Comparison of ENCODE assay signal across 17 cellular contexts in the genomic region with DNA sequence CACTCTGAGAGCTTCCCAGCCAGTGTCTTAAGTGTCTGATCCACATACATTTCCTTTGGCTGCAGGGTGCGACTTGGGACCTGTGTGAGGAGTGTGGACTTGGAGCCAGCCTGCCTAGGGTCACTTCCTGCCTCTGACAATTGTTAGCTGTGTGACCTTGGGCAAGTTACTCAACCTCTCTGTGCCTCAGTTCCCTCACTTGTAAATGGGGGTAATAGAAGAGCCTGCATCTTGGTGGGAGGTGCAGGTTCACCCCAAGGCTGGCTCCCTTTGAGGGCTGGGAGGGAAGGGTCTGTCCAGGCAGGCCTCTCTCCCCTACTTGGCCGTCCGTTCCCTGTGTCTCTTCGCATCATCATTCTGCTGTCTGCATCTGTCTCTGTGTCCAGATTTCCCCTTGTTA.
"Had no signal": no experiment of that assay in that cellular context is flagged by ENCODE, and none has a peak within 500 bp of the region (broad histone marks: within the 10 kb centered on the region; RNA-seq: fewer than 3 reads in every experiment).

No MANE protein-coding gene starts in this region.

- H3K27ac Mint-ChIP-seq: activated CD4-positive, alpha-beta T cell treated with anti-CD3 and anti-CD28 coated beads, Interleukin-2, amount 10 ng/mL, durations not matched to agents 24 days and 14 days; activated CD8-positive, alpha-beta T cell treated with anti-CD3 and anti-CD28 coated beads, Interleukin-2, amount 10 ng/mL, durations not matched to agents 7 days and 5 days; activated naive CD8-positive, alpha-beta T cell treated with anti-CD3 and anti-CD28 coated beads for 36 hours; T-helper 2 cell treated with Interferon-gamma antibody and Interleukin-4, amounts not matched to agents 5 μg/mL and 100 μg/mL, for 36 hours had no signal

- H3K4me3 ChIP-seq: heart left ventricle, lower lobe of right lung, smooth muscle cell, stomach, testis, upper lobe of right lung had no signal

- H3K27me3 ChIP-seq: brain microvascular endothelial cell, heart left ventricle, stomach, testis, upper lobe of right lung had no signal

- DNase-seq: activated CD4-positive, alpha-beta T cell treated with anti-CD3 and anti-CD28 coated beads, Interleukin-2, amount 10 ng/mL, durations not matched to agents 24 days and 14 days; activated CD4-positive, CD25-positive, alpha-beta regulatory T cell; activated CD8-positive, alpha-beta memory T cell treated with anti-CD3 and anti-CD28 coated beads, Interleukin-2, amount 50 U/mL, for 4 hours; activated CD8-positive, alpha-beta T cell treated with anti-CD3 and anti-CD28 coated beads, Interleukin-2, amount 10 ng/mL, durations not matched to agents 7 days and 5 days; activated naive CD8-positive, alpha-beta T cell treated with anti-CD3 and anti-CD28 coated beads for 36 hours; cortex of kidney; effector memory CD4-positive, alpha-beta T cell; left colon; lower lobe of right lung; upper lobe of right lung had no signal

- ATAC-seq: activated CD8-positive, alpha-beta T cell treated with anti-CD3 and anti-CD28 coated beads, Interleukin-2, amount 10 ng/mL, durations not matched to agents 7 days and 5 days had no signal

- H3K4me3 Mint-ChIP-seq: activated CD4-positive, alpha-beta T cell treated with anti-CD3 and anti-CD28 coated beads, Interleukin-2, amount 10 ng/mL, durations not matched to agents 24 days and 14 days; activated CD8-positive, alpha-beta T cell treated with anti-CD3 and anti-CD28 coated beads, Interleukin-2, amount 10 ng/mL, durations not matched to agents 7 days and 5 days; activated naive CD8-positive, alpha-beta T cell treated with anti-CD3 and anti-CD28 coated beads for 36 hours; central memory CD8-positive, alpha-beta T cell; T-helper 2 cell treated with Interferon-gamma antibody and Interleukin-4, amounts not matched to agents 5 μg/mL and 100 μg/mL, for 36 hours had no signal

- H3K27ac ChIP-seq: brain microvascular endothelial cell, heart left ventricle, lower lobe of right lung, stomach, testis, upper lobe of right lung had no signal

- H3K9me3 ChIP-seq: heart left ventricle, lower lobe of right lung, stomach, testis, upper lobe of right lung had no signal

- H3K9me3 Mint-ChIP-seq: activated CD4-positive, alpha-beta T cell treated with anti-CD3 and anti-CD28 coated beads, Interleukin-2, amount 10 ng/mL, durations not matched to agents 24 days and 14 days; activated naive CD8-positive, alpha-beta T cell treated with anti-CD3 and anti-CD28 coated beads for 36 hours; central memory CD8-positive, alpha-beta T cell; T-helper 2 cell treated with Interferon-gamma antibody and Interleukin-4, amounts not matched to agents 5 μg/mL and 100 μg/mL, for 36 hours had no signal

- H3K36me3 Mint-ChIP-seq: activated naive CD8-positive, alpha-beta T cell treated with anti-CD3 and anti-CD28 coated beads for 36 hours had no signal

- H3K27me3 Mint-ChIP-seq: activated CD4-positive, alpha-beta T cell treated with anti-CD3 and anti-CD28 coated beads, Interleukin-2, amount 10 ng/mL, durations not matched to agents 24 days and 14 days; activated naive CD8-positive, alpha-beta T cell treated with anti-CD3 and anti-CD28 coated beads for 36 hours; central memory CD8-positive, alpha-beta T cell had no signal

- H3K36me3 ChIP-seq: brain microvascular endothelial cell, heart left ventricle, stomach, upper lobe of right lung had no signal
